ENCODE assay signal across 1 cellular context in genomic region chr2:58757971-58758370, GRCh38.
A peak's percentile ranks its signal among the peaks of the same experiment; 100 is the strongest.
TF ChIP-seq lines count a peak whose summit lies in the region.

No MANE protein-coding gene starts in this region.

TF ChIP-seq in SK-N-SH, 30 proteins besides CTCF, POLR2A, EP300 and RAD21 (continued from another document):
- TF ChIP-seq SMC3 (IDR thresholded peaks at IDR 0.05; ENCODE audit: low read depth, low read length) = peak; percentile 21; the same call in 1 of the 2 replicates
- TF ChIP-seq NFIC (IDR thresholded peaks at IDR 0.05; ENCODE audit: borderline replicate concordance) = no peak
- peak; percentile 89 for TF ChIP-seq GATA2 (CRISPR knock-in tag; IDR thresholded peaks at IDR 0.05)
- TF ChIP-seq CHD2 (IDR thresholded peaks at IDR 0.05; ENCODE audit: low read length, partially characterized antibody) = peak; percentile 57
